ENCODE assay signal across 11 cellular contexts in genomic region chr6:1606533-1607235, GRCh38. TPM values are rescaled to one million over a fixed set of nuclear protein-coding genes. Genes with fewer than 3 reads are reported as not detected.
DNase-seq lines count a peak whose midpoint lies in the region; ATAC-seq lines count a peak whose summit lies in the region.
"Had no signal": no experiment of that assay in that cellular context is flagged by ENCODE, and none has a peak within 500 bp of the region (broad histone marks: within the 10 kb centered on the region; RNA-seq: fewer than 3 reads in every experiment).

No MANE protein-coding gene starts in this region.

- H3K4me3 ChIP-seq in iPS-18c (ENCODE audit: insufficient read depth, low read depth, low read length) = peak overlapping the region; percentile 38
- H3K4me3 ChIP-seq: body of pancreas had no signal

- H3K9me3 Mint-ChIP-seq in activated T-cell treated with anti-CD3 and anti-CD28 coated beads, Interleukin-2, amount 50 U/mL, for 72 hours = no peaks in the 10 kb centered on the region
- no peaks in the 10 kb centered on the region for H3K9me3 Mint-ChIP-seq in activated T-cell treated with anti-CD3 and anti-CD28 coated beads, Interleukin-2, amount 50 U/mL, for 4 hours
- no peaks in the 10 kb centered on the region for H3K9me3 Mint-ChIP-seq in stimulated activated naive CD8-positive, alpha-beta T cell treated with anti-CD3 and anti-CD28 coated beads, Interleukin-15, amount 100 ng/mL, for 72 hours

- no peak for DNase-seq in activated T-cell treated with anti-CD3 and anti-CD28 coated beads, Interleukin-2, amount 50 U/mL, for 72 hours
- DNase-seq in activated T-cell treated with anti-CD3 and anti-CD28 coated beads, Interleukin-2, amount 50 U/mL, for 4 hours = no peak
- DNase-seq in T-helper 17 cell (no peak), cerebellar cortex (ENCODE audit: low spot score) (no peak), GF-D8 (lab: John Stamatoyannopoulos, UW) (no peak), posterior cingulate gyrus (no peak)
- no peak for DNase-seq in stimulated activated naive CD8-positive, alpha-beta T cell treated with anti-CD3 and anti-CD28 coated beads, Interleukin-15, amount 100 ng/mL, for 72 hours
- DNase-seq: IMR-90, left ventricle myocardium inferior had no signal

- peak overlapping the region; percentile 74 to 76 for H3K4me3 Mint-ChIP-seq in activated T-cell treated with anti-CD3 and anti-CD28 coated beads, Interleukin-2, amount 50 U/mL, for 72 hours
- no peak overlapping the region for H3K4me3 Mint-ChIP-seq in activated T-cell treated with anti-CD3 and anti-CD28 coated beads, Interleukin-2, amount 50 U/mL, for 4 hours
- peak overlapping the region; percentile 73 for H3K4me3 Mint-ChIP-seq in T-helper 17 cell
- peak overlapping the region; percentile 78 for H3K4me3 Mint-ChIP-seq in stimulated activated naive CD8-positive, alpha-beta T cell treated with anti-CD3 and anti-CD28 coated beads, Interleukin-15, amount 100 ng/mL, for 72 hours

- no peak for ATAC-seq in activated T-cell treated with anti-CD3 and anti-CD28 coated beads, Interleukin-2, amount 50 U/mL, for 72 hours (replicated peaks in 1 of 2)
- no peak for ATAC-seq in activated T-cell treated with anti-CD3 and anti-CD28 coated beads, Interleukin-2, amount 50 U/mL, for 4 hours
- ATAC-seq in T-helper 17 cell = no peak
- no peak for ATAC-seq in stimulated activated naive CD8-positive, alpha-beta T cell treated with anti-CD3 and anti-CD28 coated beads, Interleukin-15, amount 100 ng/mL, for 72 hours
- ATAC-seq: body of pancreas had no signal

- peaks cover 59% of the 10 kb centered on the region for H3K27me3 Mint-ChIP-seq in activated T-cell treated with anti-CD3 and anti-CD28 coated beads, Interleukin-2, amount 50 U/mL, for 72 hours (ENCODE audit: low read depth)
- peaks cover 65% of the 10 kb centered on the region for H3K27me3 Mint-ChIP-seq in activated T-cell treated with anti-CD3 and anti-CD28 coated beads, Interleukin-2, amount 50 U/mL, for 4 hours (ENCODE audit: low read depth)
- peaks cover 63% of the 10 kb centered on the region for H3K27me3 Mint-ChIP-seq in T-helper 17 cell
- H3K27me3 Mint-ChIP-seq in stimulated activated naive CD8-positive, alpha-beta T cell treated with anti-CD3 and anti-CD28 coated beads, Interleukin-15, amount 100 ng/mL, for 72 hours = peaks cover 76% of the 10 kb centered on the region

- peaks cover 34% of the 10 kb centered on the region for H3K4me1 Mint-ChIP-seq in activated T-cell treated with anti-CD3 and anti-CD28 coated beads, Interleukin-2, amount 50 U/mL, for 72 hours (ENCODE audit: low read depth)
- peaks cover 39% of the 10 kb centered on the region for H3K4me1 Mint-ChIP-seq in activated T-cell treated with anti-CD3 and anti-CD28 coated beads, Interleukin-2, amount 50 U/mL, for 4 hours (ENCODE audit: low read depth)
- H3K4me1 Mint-ChIP-seq in T-helper 17 cell = peaks cover 24% of the 10 kb centered on the region
- H3K4me1 Mint-ChIP-seq in stimulated activated naive CD8-positive, alpha-beta T cell treated with anti-CD3 and anti-CD28 coated beads, Interleukin-15, amount 100 ng/mL, for 72 hours = peaks cover 43% of the 10 kb centered on the region

- peaks cover 3% of the 10 kb centered on the region in 2 donors for H3K36me3 Mint-ChIP-seq in activated T-cell treated with anti-CD3 and anti-CD28 coated beads, Interleukin-2, amount 50 U/mL, for 72 hours (ENCODE audit: insufficient read depth in 2 of 2)
- no peaks in the 10 kb centered on the region for H3K36me3 Mint-ChIP-seq in activated T-cell treated with anti-CD3 and anti-CD28 coated beads, Interleukin-2, amount 50 U/mL, for 4 hours (ENCODE audit: insufficient read depth)
- peaks cover 10% of the 10 kb centered on the region for H3K36me3 Mint-ChIP-seq in T-helper 17 cell (ENCODE audit: low read depth)

- H3K9me3 ChIP-seq in T-helper 17 cell (ENCODE audit: control insufficient read depth, low read length, poor library complexity, severe bottlenecking) (no peaks in the 10 kb centered on the region), iPS-18c (ENCODE audit: control insufficient read depth, insufficient read depth, low read length) (no peaks in the 10 kb centered on the region)
- H3K9me3 ChIP-seq: body of pancreas, left ventricle myocardium inferior had no signal

- H3K27ac Mint-ChIP-seq in activated T-cell treated with anti-CD3 and anti-CD28 coated beads, Interleukin-2, amount 50 U/mL, for 72 hours = no peak overlapping the region
- peak overlapping the region; percentile 65 for H3K27ac Mint-ChIP-seq in T-helper 17 cell
- H3K27ac Mint-ChIP-seq in stimulated activated naive CD8-positive, alpha-beta T cell treated with anti-CD3 and anti-CD28 coated beads, Interleukin-15, amount 100 ng/mL, for 72 hours = no peak overlapping the region

- intact Hi-C loops in posterior cingulate gyrus (cut with DNase I) = no loop called here

RNA-seq across cellular contexts. Expression of gene FOXC1, which starts 3.0 kb away (rescaled TPM):
- under 1 TPM; 0.17 to 0.30 TPM for total RNA-seq in activated T-cell treated with anti-CD3 and anti-CD28 coated beads, Interleukin-2, amount 50 U/mL, for 72 hours
- under 1 TPM; 0.05 to 0.08 (median 0.05) TPM for total RNA-seq in activated T-cell treated with anti-CD3 and anti-CD28 coated beads, Interleukin-2, amount 50 U/mL, for 4 hours
- under 1 TPM in 1 of 2 donors, not detected in 1; 0.21 TPM for total RNA-seq in T-helper 17 cell
